Comparison of ENCODE assay signal across 34 cellular contexts in genomic region chr16:31780342-31780741, GRCh38.
"Had no signal": no experiment of that assay in that cellular context is flagged by ENCODE, and none has a peak within 500 bp of the region (broad histone marks: within the 10 kb centered on the region; RNA-seq: fewer than 3 reads in every experiment).

No MANE protein-coding gene starts in this region.

- H3K4me3 ChIP-seq: adrenal gland, body of pancreas, breast epithelium had no signal

- DNase-seq: activated B cell treated with CpG ODN at 0.5 μM for 24 hours; activated CD4-positive, alpha-beta memory T cell treated with anti-CD3 and anti-CD28 coated beads for 36 hours; activated CD4-positive, alpha-beta T cell treated with anti-CD3 and anti-CD28 coated beads for 4 hours; activated CD4-positive, alpha-beta T cell treated with anti-CD3 and anti-CD28 coated beads, Interleukin-2, amount 10 ng/mL, durations not matched to agents 24 days and 14 days; activated CD4-positive, alpha-beta T cell treated with anti-CD3 and anti-CD28 coated beads, Interleukin-2, amount 50 U/mL, for 1 hour; activated CD4-positive, alpha-beta T cell treated with anti-CD3 and anti-CD28 coated beads, Interleukin-2, amount 50 U/mL, for 4 hours; activated CD4-positive, CD25-positive, alpha-beta regulatory T cell treated with anti-CD3 and anti-CD28 coated beads, Interleukin-2, amount 50 U/mL, for 72 hours; activated CD8-positive, alpha-beta memory T cell treated with anti-CD3 and anti-CD28 coated beads, Interleukin-2, amount 50 U/mL, for 4 hours; activated CD8-positive, alpha-beta T cell treated with anti-CD3 and anti-CD28 coated beads for 36 hours; activated effector memory CD4-positive, alpha-beta T cell treated with anti-CD3 and anti-CD28 coated beads, Interleukin-2, amount 50 U/mL, for 16 hours; activated gamma-delta T cell treated with Interleukin-2 at 50 U/mL for 16 hours; activated naive CD4-positive, alpha-beta T cell; activated naive CD4-positive, alpha-beta T cell treated with anti-CD3 and anti-CD28 coated beads for 36 hours; activated naive CD4-positive, alpha-beta T cell treated with anti-CD3 and anti-CD28 coated beads, Interleukin-2, amount 50 U/mL, for 16 hours; activated naive CD8-positive, alpha-beta T cell treated with anti-CD3 and anti-CD28 coated beads for 36 hours; activated T-cell treated with anti-CD3 and anti-CD28 coated beads for 4 hours; activated T-cell treated with anti-CD3 and anti-CD28 coated beads, Interleukin-2, amount 50 U/mL, for 1 hour; activated T-cell treated with anti-CD3 and anti-CD28 coated beads, Interleukin-2, amount 50 U/mL, for 4 hours; activated T-cell treated with anti-CD3 and anti-CD28 coated beads, Interleukin-2, amount 50 U/mL, for 72 hours; adrenal gland; amniotic stem cell; aorta; body of pancreas; brain microvascular endothelial cell; central memory CD4-positive, alpha-beta T cell; T-helper 1 cell; T-helper 2 cell; T-helper 9 cell had no signal

- ATAC-seq: activated CD8-positive, alpha-beta T cell treated with anti-CD3 and anti-CD28 coated beads for 36 hours; activated naive CD4-positive, alpha-beta T cell treated with anti-CD3 and anti-CD28 coated beads, Interleukin-2, amount 50 U/mL, for 72 hours; activated T-cell treated with anti-CD3 and anti-CD28 coated beads, Interleukin-2, amount 50 U/mL, for 4 hours; activated T-cell treated with anti-CD3 and anti-CD28 coated beads, Interleukin-2, amount 50 U/mL, for 72 hours; activated T-helper 17 cell treated with anti-CD3 and anti-CD28 coated beads, Interleukin-2, amount 50 U/mL, for 72 hours; body of pancreas had no signal

- H3K4me1 ChIP-seq: adrenal gland, body of pancreas, breast epithelium had no signal

- H3K27me3 ChIP-seq: adrenal gland, body of pancreas, brain microvascular endothelial cell, breast epithelium had no signal

- H3K27ac ChIP-seq: adrenal gland, body of pancreas, brain microvascular endothelial cell, breast epithelium, VCaP had no signal

- FAIRE-seq: astrocyte, TTC549 had no signal

- H3K36me3 ChIP-seq: adrenal gland, brain microvascular endothelial cell, breast epithelium had no signal
